In genomic region chr9:111482656-111483418, GRCh38 we compare ENCODE assay signal across 8 cellular contexts. TPM values are rescaled to one million over a fixed set of nuclear protein-coding genes. Genes with fewer than 3 reads are reported as not detected.
DNase-seq lines count a peak whose midpoint lies in the region; ATAC-seq and TF ChIP-seq lines count a peak whose summit lies in the region.

No MANE protein-coding gene starts in this region.

- H3K9me3 ChIP-seq in OCI-LY1 (ENCODE audit: low read length) (no peaks in the 10 kb centered on the region), esophagus (ENCODE audit: control insufficient read depth in 2 of 2, insufficient read depth in 1 of 2, low read depth in 1 of 2, low read length in 1 of 2) (no peaks in the 10 kb centered on the region), muscle layer of duodenum (ENCODE audit: control insufficient read depth in 1 of 2, low read length in 2 of 2) (no peaks in the 10 kb centered on the region)

- WGBS in esophagus, 2 donors: 0 to 1% methylated on average over 55 to 74 of the region's 74 CpGs

- H3K27ac ChIP-seq in OCI-LY1 (ENCODE audit: low read depth, low read length, poor library complexity, severe bottlenecking) (peak overlapping the region; percentile 69), esophagus (ENCODE audit: low read depth in 2 of 2, low read length in 1 of 2) (peak overlapping the region; percentile 97 to 99), muscle layer of duodenum (ENCODE audit: low read length) (peak overlapping the region; percentile 85)

- H3K9ac ChIP-seq in OCI-LY1 (ENCODE audit: low read length): peak overlapping the region; percentile 94

- no peak overlapping the region for H2AFZ ChIP-seq in OCI-LY1 (ENCODE audit: low read length)

- peak overlapping the region; percentile 95 for H3K4me3 ChIP-seq in OCI-LY1 (ENCODE audit: low read depth, low read length, poor library complexity, severe bottlenecking)
- peak overlapping the region; percentile 80 to 92 for H3K4me3 ChIP-seq in esophagus (ENCODE audit: low read depth in 1 of 2, low read length in 2 of 2)
- peak overlapping the region; percentile 72 to 95 for H3K4me3 ChIP-seq in muscle layer of duodenum (ENCODE audit: low read depth in 1 of 2, low read length in 2 of 2)

- no peaks in the 10 kb centered on the region for H3K27me3 ChIP-seq in OCI-LY1 (ENCODE audit: insufficient read depth, low read length)
- H3K27me3 ChIP-seq in esophagus (ENCODE audit: control insufficient read depth in 1 of 2, insufficient read depth in 2 of 2, low read length in 2 of 2): no peaks in the 10 kb centered on the region
- H3K27me3 ChIP-seq in muscle layer of duodenum (ENCODE audit: low read depth, low read length): no peaks in the 10 kb centered on the region

- peak overlapping the region; percentile 83 for H3K4me2 ChIP-seq in OCI-LY1 (ENCODE audit: low read length)

- H3K9me2 ChIP-seq in OCI-LY1 (ENCODE audit: low read depth, low read length): no peaks in the 10 kb centered on the region

- H4K20me1 ChIP-seq in OCI-LY1 (ENCODE audit: insufficient read depth, low read length): no peaks in the 10 kb centered on the region

- TF ChIP-seq CTCF in OCI-LY1 (IDR thresholded peaks at IDR 0.05; ENCODE audit: low read length): no peak

- H3F3A ChIP-seq in OCI-LY1 (ENCODE audit: insufficient read depth, low read length): no peaks in the 10 kb centered on the region

- peak; percentile 66 for DNase-seq in CD1c-positive myeloid dendritic cell (ENCODE audit: extremely low spot score)
- DNase-seq in activated T-cell treated with anti-CD3 and anti-CD28 coated beads, Interleukin-2, amount 50 U/mL, for 48 hours: peak; percentile 74 to 77
- DNase-seq in stimulated activated CD8-positive, alpha-beta memory T cell treated with anti-CD3 and anti-CD28 coated beads, Interleukin-7, amount 100 ng/mL, for 24 hours (ENCODE audit: low read depth): peak; percentile 36

- ATAC-seq in GM19372 (IDR thresholded peaks at IDR 0.05; ENCODE audit: low read depth, unreplicated experiment) (peak; percentile 48), HG03469 (IDR thresholded peaks at IDR 0.05; ENCODE audit: unreplicated experiment) (peak; percentile 36)

- peaks cover 19% of the 10 kb centered on the region for H3K4me1 ChIP-seq in OCI-LY1 (ENCODE audit: insufficient read depth, low read length, severe bottlenecking)
- H3K4me1 ChIP-seq in esophagus (ENCODE audit: control insufficient read depth in 2 of 2, insufficient read depth in 2 of 2, low read length in 1 of 2): no peaks in the 10 kb centered on the region
- peaks cover 5 to 6% of the 10 kb centered on the region in 2 donors for H3K4me1 ChIP-seq in muscle layer of duodenum (ENCODE audit: control insufficient read depth in 1 of 2, insufficient read depth in 2 of 2, low read length in 2 of 2)

- H3K36me3 ChIP-seq in OCI-LY1 (ENCODE audit: insufficient read depth, low read length): no peaks in the 10 kb centered on the region
- H3K36me3 ChIP-seq in esophagus (ENCODE audit: control insufficient read depth in 2 of 2, insufficient read depth in 2 of 2, low read length in 1 of 2): no peaks in the 10 kb centered on the region
- H3K36me3 ChIP-seq in muscle layer of duodenum (ENCODE audit: control insufficient read depth in 1 of 2, insufficient read depth in 2 of 2, low read length in 2 of 2): peaks cover 0 to 7% of the 10 kb centered on the region in 2 donors

- H3K79me2 ChIP-seq in OCI-LY1 (ENCODE audit: insufficient read depth, low read length): peaks cover 49% of the 10 kb centered on the region

RNA-seq across cellular contexts. Expression of gene ECPAS, which starts 1.3 kb away (rescaled TPM):
- polyA plus RNA-seq in esophagus: 10 to 100 TPM; 12.7 to 15.7 TPM

RNA-seq across cellular contexts. Expression of gene ZNF483, which starts 42.1 kb away (rescaled TPM):
- polyA plus RNA-seq in esophagus: under 1 TPM; 0.09 to 0.18 TPM

Comparison
In these comparisons a context has a peak if more than half of its experiments do, and no peak if none do; other contexts are left out.
1. Peak in every context shown above with its lines: DNase-seq, ATAC-seq, H3K4me3 ChIP-seq and H3K27ac ChIP-seq.